18 cellular contexts compared by ENCODE assay signal in the genomic region with DNA sequence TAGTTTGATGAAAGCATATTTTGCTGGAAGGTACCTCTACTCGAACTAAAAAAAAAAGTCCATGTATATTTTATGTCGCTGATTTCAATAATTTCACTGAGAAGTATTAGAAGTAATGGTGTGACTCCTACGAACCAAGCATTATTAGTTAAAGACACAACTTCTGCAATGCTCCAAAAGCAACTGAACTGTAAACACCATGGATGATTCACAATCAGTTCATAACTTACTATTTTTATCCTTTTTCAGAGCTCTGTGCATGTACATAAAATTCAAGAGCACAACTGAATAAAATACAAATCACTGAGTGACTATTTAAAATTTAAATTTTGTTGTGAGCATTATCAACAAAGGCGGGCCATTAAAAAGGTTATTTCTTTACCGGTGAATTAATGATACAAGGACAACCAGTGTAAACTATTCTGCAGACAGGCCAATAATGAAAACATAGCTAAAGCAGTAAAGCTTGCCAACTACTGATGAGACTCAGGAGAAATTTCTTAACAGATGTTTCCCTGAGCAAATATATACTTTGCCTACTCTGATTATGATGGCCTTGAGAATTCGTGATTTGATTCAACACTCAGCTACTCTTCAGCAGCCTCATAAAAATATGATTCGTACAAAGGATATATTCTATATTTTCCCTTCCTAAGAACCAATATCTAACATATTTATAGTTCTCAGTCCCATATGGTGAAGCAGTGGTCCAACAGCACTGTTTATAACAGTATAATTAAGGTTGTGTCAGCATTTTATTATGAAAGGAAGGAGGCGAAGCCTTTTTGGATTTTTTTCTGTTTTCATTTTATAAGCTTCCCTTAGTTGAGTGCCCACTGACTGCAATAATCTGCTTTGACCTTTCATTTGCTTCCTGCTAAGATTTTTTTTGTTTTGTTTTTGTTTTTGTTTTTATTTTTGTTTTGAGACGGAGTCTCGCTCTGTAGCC.
DNase-seq lines count a peak whose midpoint lies in the region; ATAC-seq and TF ChIP-seq lines count a peak whose summit lies in the region.
"Had no signal": no experiment of that assay in that cellular context is flagged by ENCODE, and none has a peak within 500 bp of the region (broad histone marks: within the 10 kb centered on the region; RNA-seq: fewer than 3 reads in every experiment).

No MANE protein-coding gene starts in this region.

- H3K36me3 ChIP-seq in DND-41 (ENCODE audit: insufficient read depth, low read length), result no peaks in the 10 kb centered on the region
- H3K36me3 ChIP-seq in MG63, result no peaks in the 10 kb centered on the region
- H3K36me3 ChIP-seq in smooth muscle cell (ENCODE audit: low read depth), result no peaks in the 10 kb centered on the region
- H3K36me3 ChIP-seq: breast epithelium, upper lobe of left lung had no signal

- H3K79me2 ChIP-seq in DND-41 (ENCODE audit: insufficient read depth, low read length) (peaks cover 41% of the 10 kb centered on the region), smooth muscle cell (ENCODE audit: low read depth) (no peaks in the 10 kb centered on the region)

- H4K20me1 ChIP-seq in DND-41 (ENCODE audit: insufficient read depth, low read length) (no peaks in the 10 kb centered on the region), smooth muscle cell (ENCODE audit: low read depth) (no peaks in the 10 kb centered on the region)

- H3K9me3 ChIP-seq in DND-41 (ENCODE audit: insufficient read depth, low read length, severe bottlenecking), result no peaks in the 10 kb centered on the region
- H3K9me3 ChIP-seq in MG63, result no peaks in the 10 kb centered on the region
- H3K9me3 ChIP-seq in smooth muscle cell (replicated peaks; ENCODE audit: low read depth), result no peaks in the 10 kb centered on the region
- H3K9me3 ChIP-seq: breast epithelium, upper lobe of left lung had no signal

- DNase-seq in DND-41 (no peak), MG63 (no peak), fibroblast of gingiva (ENCODE audit: low read depth) (peak; percentile 47), smooth muscle cell (lab: John Stamatoyannopoulos, UW; ENCODE audit: unreplicated experiment) (no peak), NCI-H2029 treated with DMSO at 0.1 percent for 48 hours (lab: John Stamatoyannopoulos, UW) (no peak)
- DNase-seq in stimulated activated CD4-positive, alpha-beta T cell treated with anti-CD3 and anti-CD28 coated beads, Interleukin-1b, Interleukin-23, amount 100 ng/mL, for 48 hours, result no peak
- no peak for DNase-seq in stimulated activated effector memory CD8-positive, alpha-beta T cell treated with anti-CD3 and anti-CD28 coated beads, Interleukin-12 subunit alpha, Interleukin-12 subunit beta, amount 100 ng/mL, for 72 hours (ENCODE audit: low spot score in 2 of 2)
- DNase-seq: activated CD4-positive, alpha-beta T cell treated with anti-CD3 and anti-CD28 coated beads, Interleukin-2, amount 10 ng/mL, durations not matched to agents 7 days and 5 days; C1 segment of cervical spinal cord; cortex of kidney; H7; kidney; NCI-H774; nucleus accumbens; PC-9; upper lobe of left lung had no signal

- H3K4me3 Mint-ChIP-seq in stimulated activated effector memory CD8-positive, alpha-beta T cell treated with anti-CD3 and anti-CD28 coated beads, Interleukin-12 subunit alpha, Interleukin-12 subunit beta, amount 100 ng/mL, for 72 hours, result no peak overlapping the region
- H3K4me3 Mint-ChIP-seq: activated CD4-positive, alpha-beta T cell treated with anti-CD3 and anti-CD28 coated beads, Interleukin-2, amount 10 ng/mL, durations not matched to agents 7 days and 5 days; activated T-helper 17 cell treated with anti-CD3 and anti-CD28 coated beads, Interleukin-2, amount 50 U/mL, for 72 hours had no signal

- H3K4me2 ChIP-seq in DND-41 (ENCODE audit: insufficient read depth, low read length), result no peak overlapping the region
- no peak overlapping the region for H3K4me2 ChIP-seq in smooth muscle cell
- H3K4me2 ChIP-seq: PC-9 had no signal

- 0 out of 2 replicates have a peak overlapping the region, but pooled peaks have one; percentile 14 for H2AFZ ChIP-seq in DND-41 (ENCODE audit: low read depth, low read length)
- peak overlapping the region; percentile 28 for H2AFZ ChIP-seq in smooth muscle cell (ENCODE audit: low read depth)
- H2AFZ ChIP-seq: PC-9 had no signal

- H3K27ac Mint-ChIP-seq in stimulated activated effector memory CD8-positive, alpha-beta T cell treated with anti-CD3 and anti-CD28 coated beads, Interleukin-12 subunit alpha, Interleukin-12 subunit beta, amount 100 ng/mL, for 72 hours, result no peak overlapping the region
- H3K27ac Mint-ChIP-seq: activated CD4-positive, alpha-beta T cell treated with anti-CD3 and anti-CD28 coated beads, Interleukin-2, amount 10 ng/mL, durations not matched to agents 7 days and 5 days; activated T-helper 17 cell treated with anti-CD3 and anti-CD28 coated beads, Interleukin-2, amount 50 U/mL, for 72 hours had no signal

- H3K4me3 ChIP-seq in DND-41 (ENCODE audit: low read depth in 1 of 2, low read length in 2 of 2) (no peak overlapping the region), MG63 (0 out of 2 replicates have a peak overlapping the region, but pooled peaks have one; percentile 0), smooth muscle cell (no peak overlapping the region)
- H3K4me3 ChIP-seq: breast epithelium, PC-9, upper lobe of left lung had no signal

- H3K9ac ChIP-seq in DND-41 (ENCODE audit: low read depth, low read length) (no peak overlapping the region), smooth muscle cell (ENCODE audit: low read depth) (no peak overlapping the region)

- H3K9me3 Mint-ChIP-seq in stimulated activated effector memory CD8-positive, alpha-beta T cell treated with anti-CD3 and anti-CD28 coated beads, Interleukin-12 subunit alpha, Interleukin-12 subunit beta, amount 100 ng/mL, for 72 hours, result no peaks in the 10 kb centered on the region
- H3K9me3 Mint-ChIP-seq: activated T-helper 17 cell treated with anti-CD3 and anti-CD28 coated beads, Interleukin-2, amount 50 U/mL, for 72 hours had no signal

- H3K4me1 Mint-ChIP-seq in stimulated activated effector memory CD8-positive, alpha-beta T cell treated with anti-CD3 and anti-CD28 coated beads, Interleukin-12 subunit alpha, Interleukin-12 subunit beta, amount 100 ng/mL, for 72 hours, result peaks cover 16% of the 10 kb centered on the region

- H3K27me3 ChIP-seq in DND-41 (ENCODE audit: insufficient read depth, low read length, poor library complexity) (no peaks in the 10 kb centered on the region), MG63 (no peaks in the 10 kb centered on the region), smooth muscle cell (ENCODE audit: low read depth) (no peaks in the 10 kb centered on the region)
- H3K27me3 ChIP-seq: breast epithelium, upper lobe of left lung had no signal

- WGBS in smooth muscle cell (ENCODE audit: low lambda C conversion rate), result 86% methylated on average over 10 of the region's 10 CpGs

- TF ChIP-seq CTCF in DND-41 (IDR thresholded peaks at IDR 0.05; ENCODE audit: borderline replicate concordance, extremely low read depth, low read length, poor library complexity, severe bottlenecking), result no peak
- no peak for TF ChIP-seq CTCF in smooth muscle cell (IDR thresholded peaks at IDR 0.05; ENCODE audit: borderline replicate concordance, insufficient read depth, poor library complexity, severe bottlenecking)

- no peaks in the 10 kb centered on the region for H3F3A ChIP-seq in smooth muscle cell (ENCODE audit: low read depth)

- H3K27ac ChIP-seq in DND-41 (ENCODE audit: low read length) (no peak overlapping the region), smooth muscle cell (ENCODE audit: low read depth) (peak overlapping the region; percentile 2)
- H3K27ac ChIP-seq: breast epithelium, PC-9, upper lobe of left lung had no signal

- H3K4me1 ChIP-seq in DND-41 (ENCODE audit: insufficient read depth, low read length) (peaks cover 74% of the 10 kb centered on the region), smooth muscle cell (ENCODE audit: low read depth) (no peaks in the 10 kb centered on the region)
- H3K4me1 ChIP-seq: breast epithelium had no signal

- no peak for ATAC-seq in DND-41 (ENCODE audit: insufficient read depth, low read depth)
- no peak for ATAC-seq in stimulated activated effector memory CD8-positive, alpha-beta T cell treated with anti-CD3 and anti-CD28 coated beads, Interleukin-12 subunit alpha, Interleukin-12 subunit beta, amount 100 ng/mL, for 72 hours
- ATAC-seq: activated T-helper 17 cell treated with anti-CD3 and anti-CD28 coated beads, Interleukin-2, amount 50 U/mL, for 72 hours had no signal

- H3K36me3 Mint-ChIP-seq in stimulated activated effector memory CD8-positive, alpha-beta T cell treated with anti-CD3 and anti-CD28 coated beads, Interleukin-12 subunit alpha, Interleukin-12 subunit beta, amount 100 ng/mL, for 72 hours, result no peaks in the 10 kb centered on the region
